ENCODE assay signal across 16 cellular contexts in the genomic region with DNA sequence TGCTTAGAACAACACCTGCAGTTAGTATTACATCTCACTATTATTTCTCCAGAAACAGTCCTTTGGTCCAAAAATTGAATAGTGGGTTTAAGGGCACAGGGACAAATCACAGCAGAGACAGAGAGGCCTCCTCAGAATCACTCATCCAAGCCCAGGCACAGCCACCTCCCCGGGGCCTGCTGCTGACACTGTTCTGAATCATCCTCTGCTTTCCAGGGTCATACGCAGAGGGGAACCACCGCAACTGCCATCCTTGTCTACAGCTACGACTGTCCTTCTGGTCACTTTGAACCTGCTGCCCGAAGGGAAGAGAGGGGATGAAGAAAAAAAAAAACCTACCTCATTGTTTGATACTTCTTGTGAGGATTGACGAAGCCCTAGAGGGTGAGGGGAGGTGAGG. TPM values are rescaled to one million over a fixed set of nuclear protein-coding genes. Genes with fewer than 3 reads are reported as not detected.
DNase-seq lines count a peak whose midpoint lies in the region; ATAC-seq, FAIRE-seq and TF ChIP-seq lines count a peak whose summit lies in the region.
"Had no signal": no experiment of that assay in that cellular context is flagged by ENCODE, and none has a peak within 500 bp of the region (broad histone marks: within the 10 kb centered on the region; RNA-seq: fewer than 3 reads in every experiment).

No MANE protein-coding gene starts in this region.

- peaks cover 32% of the 10 kb centered on the region for H3K4me1 Mint-ChIP-seq in activated CD4-positive, alpha-beta T cell treated with anti-CD3 and anti-CD28 coated beads for 36 hours
- peaks cover 20% of the 10 kb centered on the region for H3K4me1 Mint-ChIP-seq in activated T-helper 17 cell treated with anti-CD3 and anti-CD28 coated beads, Interleukin-2, amount 50 U/mL, for 72 hours
- peaks cover 51% of the 10 kb centered on the region for H3K4me1 Mint-ChIP-seq in nephron progenitor cell

- peak; percentile 50 for DNase-seq in activated CD4-positive, alpha-beta T cell treated with anti-CD3 and anti-CD28 coated beads for 36 hours
- DNase-seq in activated CD4-positive, alpha-beta T cell treated with anti-CD3 and anti-CD28 coated beads for 1 hour, result no peak
- peak; percentile 9 for DNase-seq in H54 (ENCODE audit: insufficient read length, low spot score)
- DNase-seq in nephron progenitor cell, result no peak
- no peak for DNase-seq in dorsolateral prefrontal cortex
- DNase-seq in COR-L47 (lab: John Stamatoyannopoulos, UW), result no peak
- DNase-seq: 8988T, Calu3, NCI-H2081, NCI-H774, sigmoid colon, substantia nigra had no signal

- H3K27me3 ChIP-seq in dorsolateral prefrontal cortex, result no peaks in the 10 kb centered on the region
- H3K27me3 ChIP-seq: sigmoid colon had no signal

- H3K4me3 Mint-ChIP-seq in activated CD4-positive, alpha-beta T cell treated with anti-CD3 and anti-CD28 coated beads for 36 hours, result no peak overlapping the region
- no peak overlapping the region for H3K4me3 Mint-ChIP-seq in activated T-helper 17 cell treated with anti-CD3 and anti-CD28 coated beads, Interleukin-2, amount 50 U/mL, for 72 hours
- H3K4me3 Mint-ChIP-seq in nephron progenitor cell, result no peak overlapping the region

- H3K27me3 Mint-ChIP-seq in activated CD4-positive, alpha-beta T cell treated with anti-CD3 and anti-CD28 coated beads for 36 hours, result peaks cover 12% of the 10 kb centered on the region
- no peaks in the 10 kb centered on the region for H3K27me3 Mint-ChIP-seq in activated T-helper 17 cell treated with anti-CD3 and anti-CD28 coated beads, Interleukin-2, amount 50 U/mL, for 72 hours
- H3K27me3 Mint-ChIP-seq in nephron progenitor cell (ENCODE audit: low read depth, poor library complexity), result peaks cover 4% of the 10 kb centered on the region

- no peak overlapping the region for H3K4me3 ChIP-seq in dorsolateral prefrontal cortex
- H3K4me3 ChIP-seq: HAP-1, lung, sigmoid colon had no signal

- CTCF ChIA-PET in activated CD4-positive, alpha-beta T cell treated with anti-CD3 and anti-CD28 coated beads for 36 hours (lab: Charles Lee), result no interaction called here

- H3K27ac Mint-ChIP-seq in activated CD4-positive, alpha-beta T cell treated with anti-CD3 and anti-CD28 coated beads for 36 hours, result no peak overlapping the region
- no peak overlapping the region for H3K27ac Mint-ChIP-seq in activated T-helper 17 cell treated with anti-CD3 and anti-CD28 coated beads, Interleukin-2, amount 50 U/mL, for 72 hours
- peak overlapping the region; percentile 96 for H3K27ac Mint-ChIP-seq in nephron progenitor cell

- TF ChIP-seq POLR2A in H54 (IDR thresholded peaks at IDR 0.05; ENCODE audit: low read depth, low read length), result no peak

- H3K9me3 Mint-ChIP-seq in activated CD4-positive, alpha-beta T cell treated with anti-CD3 and anti-CD28 coated beads for 36 hours (ENCODE audit: low read depth), result no peaks in the 10 kb centered on the region
- no peaks in the 10 kb centered on the region for H3K9me3 Mint-ChIP-seq in activated T-helper 17 cell treated with anti-CD3 and anti-CD28 coated beads, Interleukin-2, amount 50 U/mL, for 72 hours
- no peaks in the 10 kb centered on the region for H3K9me3 Mint-ChIP-seq in nephron progenitor cell

- TF ChIP-seq CTCF in nephron progenitor cell (IDR thresholded peaks at IDR 0.05) (no peak), dorsolateral prefrontal cortex (IDR thresholded peaks at IDR 0.05 in 54 of 56, conservative IDR thresholded peaks at IDR 0.05 in 2 of 56; ENCODE audit: low read depth in 1 of 56, partially characterized antibody in 56 of 56) (no peak)

- FAIRE-seq in H54 (lab: Jason Lieb, UNC), result peak; percentile 84

- ATAC-seq in activated CD4-positive, alpha-beta T cell treated with anti-CD3 and anti-CD28 coated beads for 36 hours, result peak; percentile 84
- peak; percentile 78 for ATAC-seq in activated T-helper 17 cell treated with anti-CD3 and anti-CD28 coated beads, Interleukin-2, amount 50 U/mL, for 72 hours (replicated peaks)
- no peak for ATAC-seq in HG03175 (IDR thresholded peaks at IDR 0.05; ENCODE audit: unreplicated experiment)

- POLR2A ChIA-PET in activated CD4-positive, alpha-beta T cell treated with anti-CD3 and anti-CD28 coated beads for 36 hours (lab: Charles Lee), result no interaction called here

- no peaks in the 10 kb centered on the region for H3K36me3 Mint-ChIP-seq in activated CD4-positive, alpha-beta T cell treated with anti-CD3 and anti-CD28 coated beads for 36 hours (ENCODE audit: low read depth)
- H3K36me3 Mint-ChIP-seq in activated T-helper 17 cell treated with anti-CD3 and anti-CD28 coated beads, Interleukin-2, amount 50 U/mL, for 72 hours (ENCODE audit: low read depth), result no peaks in the 10 kb centered on the region
- no peaks in the 10 kb centered on the region for H3K36me3 Mint-ChIP-seq in nephron progenitor cell (ENCODE audit: low read depth)

- intact Hi-C loops in activated CD4-positive, alpha-beta T cell treated with anti-CD3 and anti-CD28 coated beads for 36 hours (cut with DNase I, micrococcal nuclease), result no loop called here
- intact Hi-C loops in dorsolateral prefrontal cortex (cut with DNase I), result no loop called here

- H3K27ac ChIP-seq in dorsolateral prefrontal cortex, result peak overlapping the region in 1 of 59 donors; percentile 8
- H3K27ac ChIP-seq: sigmoid colon had no signal

RNA-seq across cellular contexts. Expression of a gene that starts 35.3 kb away (rescaled TPM):
- 10 to 100 TPM; 33.4 to 33.6 TPM for total RNA-seq in activated CD4-positive, alpha-beta T cell treated with anti-CD3 and anti-CD28 coated beads for 36 hours
- 10 to 100 TPM; 17.8 to 28.1 TPM for total RNA-seq in activated T-helper 17 cell treated with anti-CD3 and anti-CD28 coated beads, Interleukin-2, amount 50 U/mL, for 72 hours
- 100 to 1,000 TPM in 71 of 120 experiments, 10 to 100 TPM in 49; 47.7 to 446 (median 107) TPM for total RNA-seq in dorsolateral prefrontal cortex

Comparison
In these comparisons a context has a peak if more than half of its experiments do, and no peak if none do; other contexts are left out.
1. DNase-seq: peak in activated CD4-positive, alpha-beta T cell treated with anti-CD3 and anti-CD28 coated beads for 36 hours (single experiment) and H54 (single experiment); none in activated CD4-positive, alpha-beta T cell treated with anti-CD3 and anti-CD28 coated beads for 1 hour (single experiment), nephron progenitor cell (single experiment), dorsolateral prefrontal cortex (0 of 10) and COR-L47 (single experiment).